In genomic region chr1:179183857-179184256, GRCh38 we compare ENCODE assay signal across 25 cellular contexts. TPM values are rescaled to one million over a fixed set of nuclear protein-coding genes. Genes with fewer than 3 reads are reported as not detected.
DNase-seq lines count a peak whose midpoint lies in the region; ATAC-seq, FAIRE-seq and TF ChIP-seq lines count a peak whose summit lies in the region.
"Had no signal": no experiment of that assay in that cellular context is flagged by ENCODE, and none has a peak within 500 bp of the region (broad histone marks: within the 10 kb centered on the region; RNA-seq: fewer than 3 reads in every experiment).

No MANE protein-coding gene starts in this region.

- no peak for ATAC-seq in PC-3
- ATAC-seq in activated CD8-positive, alpha-beta T cell treated with anti-CD3 and anti-CD28 coated beads, Interleukin-2, amount 10 ng/mL, durations not matched to agents 7 days and 5 days, result no peak
- ATAC-seq: A549 had no signal

- no peak for TF ChIP-seq POLR2A in GM12891 (IDR thresholded peaks at IDR 0.05; ENCODE audit: low read depth, low read length)

- H3K4me3 ChIP-seq in neural progenitor cell, result no peak overlapping the region
- H3K4me3 ChIP-seq in PC-3 (ENCODE audit: low read length), result no peak overlapping the region
- no peak overlapping the region for H3K4me3 ChIP-seq in SK-N-SH (ENCODE audit: low read depth in 2 of 2, low read length in 1 of 2)
- H3K4me3 ChIP-seq: A549; BLaER1 treated with 17β-estradiol and CSF1 and Interleukin-3, amounts not matched to agents 10 nM and 100 nM; HAP-1 had no signal

- FAIRE-seq in GM12891 (lab: Jason Lieb, UNC), result no peak
- FAIRE-seq: A549, H54 had no signal

- WGBS in SK-N-SH (ENCODE audit: low lambda C conversion rate), result 93% methylated on average over 5 of the region's 5 CpGs

- H3K36me3 Mint-ChIP-seq in activated T-helper 1 cell treated with anti-CD3 and anti-CD28 coated beads, Interleukin-12 subunit alpha, Interleukin-12 subunit beta, Interleukin-2, Interleukin-4 antibody, amounts not matched to agents 30 ng/mL and 10 ng/mL and 1 ng/mL, durations not matched to agents 14 hours and 24 hours and 36 hours (ENCODE audit: low read depth), result peaks cover 3% of the 10 kb centered on the region
- H3K36me3 Mint-ChIP-seq in neural progenitor cell, result peaks cover 6% of the 10 kb centered on the region
- peaks cover 6% of the 10 kb centered on the region for H3K36me3 Mint-ChIP-seq in activated CD8-positive, alpha-beta T cell treated with anti-CD3 and anti-CD28 coated beads, Interleukin-2, amount 10 ng/mL, durations not matched to agents 7 days and 5 days (ENCODE audit: low read depth)

- no peak overlapping the region for H3K27ac ChIP-seq in neural progenitor cell
- H3K27ac ChIP-seq in PC-3 (ENCODE audit: low read length), result no peak overlapping the region
- no peak overlapping the region for H3K27ac ChIP-seq in SK-N-SH (ENCODE audit: low read depth in 2 of 2, low read length in 1 of 2)
- H3K27ac ChIP-seq: A549; BLaER1 treated with 17β-estradiol and CSF1 and Interleukin-3, amounts not matched to agents 10 nM and 100 nM had no signal

- no TSS peak for BruUV-seq in PC-3 (replicated peaks; lab: Mats Ljungman, UMichigan)

- H3K9me3 ChIP-seq in neural progenitor cell (ENCODE audit: low read depth) (no peaks in the 10 kb centered on the region), PC-3 (ENCODE audit: low read length) (no peaks in the 10 kb centered on the region), SK-N-SH (no peaks in the 10 kb centered on the region)
- H3K9me3 ChIP-seq: A549; BE2C; BLaER1 treated with 17β-estradiol and CSF1 and Interleukin-3, amounts not matched to agents 10 nM and 100 nM; HAP-1 had no signal

- TF ChIP-seq CTCF in neural progenitor cell (IDR thresholded peaks at IDR 0.05), result no peak
- TF ChIP-seq CTCF in PC-3 (conservative IDR thresholded peaks at IDR 0.05; ENCODE audit: low read depth, low read length), result no peak
- no peak for TF ChIP-seq CTCF in SK-N-SH (IDR thresholded peaks at IDR 0.05)

- H3K9ac ChIP-seq in neural progenitor cell (no peak overlapping the region), PC-3 (ENCODE audit: low read length) (no peak overlapping the region), SK-N-SH (no peak overlapping the region)
- H3K9ac ChIP-seq: BLaER1 treated with 17β-estradiol and CSF1 and Interleukin-3, amounts not matched to agents 10 nM and 100 nM had no signal

- H3K27me3 ChIP-seq in neural progenitor cell, result no peaks in the 10 kb centered on the region
- no peaks in the 10 kb centered on the region for H3K27me3 ChIP-seq in PC-3 (ENCODE audit: low read length)
- H3K27me3 ChIP-seq in SK-N-SH (ENCODE audit: insufficient read depth), result no peaks in the 10 kb centered on the region
- H3K27me3 ChIP-seq: BE2C; BLaER1 treated with 17β-estradiol and CSF1 and Interleukin-3, amounts not matched to agents 10 nM and 100 nM had no signal

- intact Hi-C loops in activated T-helper 1 cell treated with anti-CD3 and anti-CD28 coated beads, Interleukin-12 subunit alpha, Interleukin-12 subunit beta, Interleukin-2, Interleukin-4 antibody, amounts not matched to agents 30 ng/mL and 10 ng/mL and 1 ng/mL, durations not matched to agents 14 hours and 24 hours and 36 hours (cut with micrococcal nuclease), result no loop called here
- intact Hi-C loops in PC-3 (cut with micrococcal nuclease), result no loop called here

- H4K20me1 ChIP-seq in neural progenitor cell (ENCODE audit: low read depth) (peaks cover 7% of the 10 kb centered on the region), PC-3 (ENCODE audit: low read length) (no peaks in the 10 kb centered on the region), SK-N-SH (ENCODE audit: insufficient read depth) (no peaks in the 10 kb centered on the region)

- POLR2A ChIA-PET in PC-3 (lab: Charles Lee; ENCODE audit: unreplicated experiment), result no interaction called here
- POLR2A ChIA-PET in activated CD8-positive, alpha-beta T cell treated with anti-CD3 and anti-CD28 coated beads, Interleukin-2, amount 10 ng/mL, durations not matched to agents 7 days and 5 days (lab: Charles Lee), result no interaction called here
- POLR2A ChIA-PET in SK-N-SH (lab: Yijun Ruan, JAX), result no interaction called here

- peaks cover 75% of the 10 kb centered on the region for H3K79me2 ChIP-seq in neural progenitor cell (ENCODE audit: low read depth)
- H3K79me2 ChIP-seq in PC-3 (ENCODE audit: low read length), result peaks cover 23% of the 10 kb centered on the region
- H3K79me2 ChIP-seq in SK-N-SH (ENCODE audit: insufficient read depth), result peaks cover 51% of the 10 kb centered on the region

- H3K9me2 ChIP-seq in PC-3 (replicated peaks; ENCODE audit: low read length) (no peaks in the 10 kb centered on the region), SK-N-SH (no peaks in the 10 kb centered on the region)

- H3K27me3 Mint-ChIP-seq in activated T-helper 1 cell treated with anti-CD3 and anti-CD28 coated beads, Interleukin-12 subunit alpha, Interleukin-12 subunit beta, Interleukin-2, Interleukin-4 antibody, amounts not matched to agents 30 ng/mL and 10 ng/mL and 1 ng/mL, durations not matched to agents 14 hours and 24 hours and 36 hours (ENCODE audit: insufficient read depth), result no peaks in the 10 kb centered on the region
- peaks cover under 1% of the 10 kb centered on the region for H3K27me3 Mint-ChIP-seq in neural progenitor cell (ENCODE audit: insufficient read depth, low read depth)
- H3K27me3 Mint-ChIP-seq in activated CD8-positive, alpha-beta T cell treated with anti-CD3 and anti-CD28 coated beads, Interleukin-2, amount 10 ng/mL, durations not matched to agents 7 days and 5 days (ENCODE audit: low read depth), result no peaks in the 10 kb centered on the region
- H3K27me3 Mint-ChIP-seq: CD4-positive, alpha-beta T cell; CD8-positive, alpha-beta memory T cell had no signal

- H3K27ac Mint-ChIP-seq in activated T-helper 1 cell treated with anti-CD3 and anti-CD28 coated beads, Interleukin-12 subunit alpha, Interleukin-12 subunit beta, Interleukin-2, Interleukin-4 antibody, amounts not matched to agents 30 ng/mL and 10 ng/mL and 1 ng/mL, durations not matched to agents 14 hours and 24 hours and 36 hours, result peak overlapping the region; percentile 10
- no peak overlapping the region for H3K27ac Mint-ChIP-seq in neural progenitor cell
- no peak overlapping the region for H3K27ac Mint-ChIP-seq in activated CD8-positive, alpha-beta T cell treated with anti-CD3 and anti-CD28 coated beads, Interleukin-2, amount 10 ng/mL, durations not matched to agents 7 days and 5 days
- H3K27ac Mint-ChIP-seq: CD4-positive, alpha-beta T cell; CD8-positive, alpha-beta memory T cell; HFFc6 had no signal

- TF ChIP-seq RAD21 in SK-N-SH (IDR thresholded peaks at IDR 0.05; ENCODE audit: low read length), result no peak

- H3K36me3 ChIP-seq in neural progenitor cell (no peaks in the 10 kb centered on the region), PC-3 (ENCODE audit: low read depth, low read length) (no peaks in the 10 kb centered on the region), SK-N-SH (replicated peaks in 1 of 2; ENCODE audit: control insufficient read depth in 1 of 2, insufficient read depth in 2 of 2, low read length in 1 of 2) (no peaks in the 10 kb centered on the region)
- H3K36me3 ChIP-seq: BE2C, HAP-1 had no signal

- CTCF ChIA-PET in PC-3 (lab: Charles Lee) (no interaction called here), SK-N-SH (lab: Yijun Ruan, JAX) (interaction anchor here (1.0 kb wide), 1 partner anchor 8 kb away, joined by 3 read pairs; no protein-coding TSS in a partner anchor)
- CTCF ChIA-PET in activated CD8-positive, alpha-beta T cell treated with anti-CD3 and anti-CD28 coated beads, Interleukin-2, amount 10 ng/mL, durations not matched to agents 7 days and 5 days (lab: Charles Lee), result no interaction called here

- H3F3A ChIP-seq in neural progenitor cell (ENCODE audit: low read depth) (no peaks in the 10 kb centered on the region), PC-3 (ENCODE audit: low read length, unreplicated experiment) (no peaks in the 10 kb centered on the region), SK-N-SH (replicated peaks; ENCODE audit: insufficient read depth) (peaks cover 6% of the 10 kb centered on the region)

- no peak overlapping the region for H3K4me3 Mint-ChIP-seq in activated T-helper 1 cell treated with anti-CD3 and anti-CD28 coated beads, Interleukin-12 subunit alpha, Interleukin-12 subunit beta, Interleukin-2, Interleukin-4 antibody, amounts not matched to agents 30 ng/mL and 10 ng/mL and 1 ng/mL, durations not matched to agents 14 hours and 24 hours and 36 hours
- H3K4me3 Mint-ChIP-seq in neural progenitor cell, result no peak overlapping the region
- H3K4me3 Mint-ChIP-seq in activated CD8-positive, alpha-beta T cell treated with anti-CD3 and anti-CD28 coated beads, Interleukin-2, amount 10 ng/mL, durations not matched to agents 7 days and 5 days, result no peak overlapping the region
- H3K4me3 Mint-ChIP-seq: CD14-positive monocyte; CD4-positive, alpha-beta T cell; CD8-positive, alpha-beta memory T cell; HFFc6 had no signal

- no peak for TF ChIP-seq EP300 in SK-N-SH (IDR thresholded peaks at IDR 0.05; ENCODE audit: borderline replicate concordance in 1 of 2, low read depth in 1 of 2, low read length in 1 of 2)

- peaks cover 7% of the 10 kb centered on the region for H3K4me1 Mint-ChIP-seq in activated T-helper 1 cell treated with anti-CD3 and anti-CD28 coated beads, Interleukin-12 subunit alpha, Interleukin-12 subunit beta, Interleukin-2, Interleukin-4 antibody, amounts not matched to agents 30 ng/mL and 10 ng/mL and 1 ng/mL, durations not matched to agents 14 hours and 24 hours and 36 hours (ENCODE audit: low read depth)
- peaks cover 3% of the 10 kb centered on the region for H3K4me1 Mint-ChIP-seq in neural progenitor cell
- no peaks in the 10 kb centered on the region for H3K4me1 Mint-ChIP-seq in activated CD8-positive, alpha-beta T cell treated with anti-CD3 and anti-CD28 coated beads, Interleukin-2, amount 10 ng/mL, durations not matched to agents 7 days and 5 days (ENCODE audit: low read depth)

- H2AFZ ChIP-seq in neural progenitor cell (replicated peaks), result no peak overlapping the region
- H2AFZ ChIP-seq in PC-3 (ENCODE audit: low read length), result no peak overlapping the region
- no peak overlapping the region for H2AFZ ChIP-seq in SK-N-SH (ENCODE audit: low read depth)

- no peaks in the 10 kb centered on the region for H3K9me3 Mint-ChIP-seq in activated T-helper 1 cell treated with anti-CD3 and anti-CD28 coated beads, Interleukin-12 subunit alpha, Interleukin-12 subunit beta, Interleukin-2, Interleukin-4 antibody, amounts not matched to agents 30 ng/mL and 10 ng/mL and 1 ng/mL, durations not matched to agents 14 hours and 24 hours and 36 hours
- H3K9me3 Mint-ChIP-seq in neural progenitor cell, result no peaks in the 10 kb centered on the region
- no peaks in the 10 kb centered on the region for H3K9me3 Mint-ChIP-seq in activated CD8-positive, alpha-beta T cell treated with anti-CD3 and anti-CD28 coated beads, Interleukin-2, amount 10 ng/mL, durations not matched to agents 7 days and 5 days (ENCODE audit: insufficient read depth)
- H3K9me3 Mint-ChIP-seq: CD14-positive monocyte; CD4-positive, alpha-beta T cell; CD8-positive, alpha-beta memory T cell; HFFc6 had no signal

- H3K4me1 ChIP-seq in neural progenitor cell, result peaks cover 5% of the 10 kb centered on the region
- H3K4me1 ChIP-seq in PC-3 (ENCODE audit: insufficient read depth, low read length), result peaks cover 6% of the 10 kb centered on the region
- H3K4me1 ChIP-seq in SK-N-SH (ENCODE audit: control insufficient read depth in 1 of 2, insufficient read depth in 2 of 2, low read depth in 1 of 2, low read length in 1 of 2), result peaks cover 0 to 8% of the 10 kb centered on the region in 2 experiments; a peak in 2 of 4 replicates
- H3K4me1 ChIP-seq: BE2C had no signal

- peak overlapping the region; percentile 6 for H3K4me2 ChIP-seq in neural progenitor cell
- no peak overlapping the region for H3K4me2 ChIP-seq in PC-3 (ENCODE audit: low read length)
- H3K4me2 ChIP-seq in SK-N-SH, result no peak overlapping the region
- H3K4me2 ChIP-seq: A549 had no signal

- DNase-seq in GM12891 (ENCODE audit: insufficient read length, low spot score) (no peak), MV-4-11 (lab: John Stamatoyannopoulos, UW) (peak; percentile 7), neural progenitor cell (ENCODE audit: low spot score) (no peak), PC-3 (no peak), SK-N-SH (no peak)
- DNase-seq in activated T-helper 1 cell treated with anti-CD3 and anti-CD28 coated beads, Interleukin-12 subunit alpha, Interleukin-12 subunit beta, Interleukin-2, Interleukin-4 antibody, amounts not matched to agents 30 ng/mL and 10 ng/mL and 1 ng/mL, durations not matched to agents 14 hours and 24 hours and 36 hours (ENCODE audit: low spot score), result no peak
- no peak for DNase-seq in activated CD8-positive, alpha-beta T cell treated with anti-CD3 and anti-CD28 coated beads, Interleukin-2, amount 10 ng/mL, durations not matched to agents 7 days and 5 days
- no peak for DNase-seq in stimulated activated CD4-positive, alpha-beta T cell treated with anti-CD3 and anti-CD28 coated beads, Interleukin-15, amount 100 ng/mL, for 24 hours
- DNase-seq: 8988T; ACHN; AML-193; BE2C; CD4-positive, alpha-beta T cell; CD8-positive, alpha-beta memory T cell; DMS 273 treated with DMSO at 0.1 percent for 48 hours; DMS79; EL; GDM1; GOT3; HFFc6 had no signal

RNA-seq across cellular contexts. Expression of gene ABL2, which starts 45.6 kb away (rescaled TPM):
- 1.0 TPM for polyA plus RNA-seq in GM12891 (2012; ENCODE audit: low read depth, missing spikeins)
- 9.5 and 11.4 TPM in 2 replicates for total RNA-seq in activated T-helper 1 cell treated with anti-CD3 and anti-CD28 coated beads, Interleukin-12 subunit alpha, Interleukin-12 subunit beta, Interleukin-2, Interleukin-4 antibody, amounts not matched to agents 30 ng/mL and 10 ng/mL and 1 ng/mL, durations not matched to agents 14 hours and 24 hours and 36 hours
- total RNA-seq in neural progenitor cell (ENCODE audit: low replicate concordance), result 17.9 and 20.1 TPM in 2 replicates
- 15.9 and 19.2 TPM in 2 replicates for total RNA-seq in PC-3 (2014; rRNA removed)
- 1 to 10 TPM; 6.3 to 7.5 TPM for total RNA-seq in activated CD8-positive, alpha-beta T cell treated with anti-CD3 and anti-CD28 coated beads, Interleukin-2, amount 10 ng/mL, durations not matched to agents 7 days and 5 days
- polyA plus RNA-seq in SK-N-SH (2012; rRNA removed), result 7.5 and 10.6 TPM in 2 replicates
- 6.6 and 7.3 TPM in 2 replicates for polyA plus RNA-seq in SK-N-SH (2012; cell fraction: cytosol; rRNA removed)
- 14.9 and 24.6 TPM in 2 replicates for polyA plus RNA-seq in SK-N-SH (2012; cell fraction: nucleus; rRNA removed)
